24 cellular contexts compared by ENCODE assay signal in genomic region chr14:91694643-91695042, GRCh38. TPM values are rescaled to one million over a fixed set of nuclear protein-coding genes. Genes with fewer than 3 reads are reported as not detected.
"Had no signal": no experiment of that assay in that cellular context is flagged by ENCODE, and none has a peak within 500 bp of the region (broad histone marks: within the 10 kb centered on the region; RNA-seq: fewer than 3 reads in every experiment).

No MANE protein-coding gene starts in this region.

- ATAC-seq: HepG2 had no signal

- H3K27me3 ChIP-seq: SJSA1 had no signal

- H3K27ac ChIP-seq: HL-60, SJSA1, SK-N-MC had no signal

- H3K36me3 ChIP-seq: SJSA1 had no signal

- H3K4me1 ChIP-seq: SJSA1 had no signal

- H3K9me3 ChIP-seq: SJSA1 had no signal

- H3K4me3 ChIP-seq: SJSA1, SK-N-MC had no signal

- DNase-seq: IMR-90, Karpas-422, KG1, MM.1S, NCI-H1092 treated with DMSO at 0.1 percent for 48 hours, NCI-H1436, NCI-H187, NCI-H2029, NCI-H2081 treated with DMSO at 0.1 percent for 48 hours, NCI-H2171, NCI-H226, NCI-H446, NCI-H510A, NCI-H524 treated with DMSO at 0.1 percent for 48 hours, NCI-H69, NCI-H774, Right ventricle myocardium superior, RPMI8226, SIG-M5 had no signal

RNA-seq across cellular contexts. Expression of gene CATSPERB, which starts 37.2 kb away (rescaled TPM):
- total RNA-seq: HepG2, HT1080, IMR-90, SJSA1 had no signal
- polyA plus RNA-seq: HepG2, IMR-90 had no signal
